Comparison of ENCODE assay signal across 3 cellular contexts in the genomic region with DNA sequence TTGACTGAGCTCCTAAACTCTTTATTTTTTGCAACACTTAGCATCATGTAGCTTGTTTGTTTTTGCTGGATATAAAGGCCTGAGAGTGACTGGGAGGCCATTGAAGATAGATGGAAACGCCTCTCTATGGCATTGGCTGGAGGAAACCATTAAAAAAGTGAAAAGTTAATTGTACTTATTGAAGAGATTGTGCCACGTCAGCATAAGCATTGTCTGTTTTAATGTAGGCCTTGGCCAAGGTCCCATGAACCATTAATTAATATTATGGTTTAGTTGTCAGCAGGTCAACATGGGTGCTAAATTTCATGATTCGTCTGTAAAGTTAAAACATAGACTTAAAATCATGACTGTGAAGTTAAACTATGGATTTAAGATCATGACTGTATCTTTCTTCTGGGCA.
TF ChIP-seq lines count a peak whose summit lies in the region.

No MANE protein-coding gene starts in this region.

TF ChIP-seq in HepG2, 621 proteins besides CTCF, POLR2A, EP300 and RAD21:
- TF ChIP-seq KLF15 (CRISPR knock-in tag; IDR thresholded peaks at IDR 0.05; ENCODE audit: borderline replicate concordance) (no peak), MAFK (conservative IDR thresholded peaks at IDR 0.05 in 1 of 2, IDR thresholded peaks at IDR 0.05 in 1 of 2; ENCODE audit: low read length in 2 of 2) (peak; percentile 79 to 92), MAFF (IDR thresholded peaks at IDR 0.05; ENCODE audit: low read depth, low read length) (peak; percentile 87)

TF ChIP-seq in HEK293T, 16 proteins besides CTCF, POLR2A, EP300 and RAD21:
- TF ChIP-seq, protein P1, sequence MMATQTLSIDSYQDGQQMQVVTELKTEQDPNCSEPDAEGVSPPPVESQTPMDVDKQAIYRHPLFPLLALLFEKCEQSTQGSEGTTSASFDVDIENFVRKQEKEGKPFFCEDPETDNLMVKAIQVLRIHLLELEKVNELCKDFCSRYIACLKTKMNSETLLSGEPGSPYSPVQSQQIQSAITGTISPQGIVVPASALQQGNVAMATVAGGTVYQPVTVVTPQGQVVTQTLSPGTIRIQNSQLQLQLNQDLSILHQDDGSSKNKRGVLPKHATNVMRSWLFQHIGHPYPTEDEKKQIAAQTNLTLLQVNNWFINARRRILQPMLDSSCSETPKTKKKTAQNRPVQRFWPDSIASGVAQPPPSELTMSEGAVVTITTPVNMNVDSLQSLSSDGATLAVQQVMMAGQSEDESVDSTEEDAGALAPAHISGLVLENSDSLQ (IDR thresholded peaks at IDR 0.05) = 0 out of 2 replicates have a peak, but pooled peaks have one; percentile 22
- no peak for TF ChIP-seq FOXA1 (IDR thresholded peaks at IDR 0.05)
TF ChIP-seq in HEK293T: peak in this region for 1.

TF ChIP-seq in H1, 55 proteins besides CTCF, POLR2A, EP300 and RAD21:
- TF ChIP-seq, protein P2, sequence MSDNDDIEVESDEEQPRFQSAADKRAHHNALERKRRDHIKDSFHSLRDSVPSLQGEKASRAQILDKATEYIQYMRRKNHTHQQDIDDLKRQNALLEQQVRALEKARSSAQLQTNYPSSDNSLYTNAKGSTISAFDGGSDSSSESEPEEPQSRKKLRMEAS (IDR thresholded peaks at IDR 0.05) = no peak
- TF ChIP-seq, protein P3, sequence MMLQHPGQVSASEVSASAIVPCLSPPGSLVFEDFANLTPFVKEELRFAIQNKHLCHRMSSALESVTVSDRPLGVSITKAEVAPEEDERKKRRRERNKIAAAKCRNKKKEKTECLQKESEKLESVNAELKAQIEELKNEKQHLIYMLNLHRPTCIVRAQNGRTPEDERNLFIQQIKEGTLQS (IDR thresholded peaks at IDR 0.05; ENCODE audit: insufficient read depth, low read depth, low read length) = no peak
- 0 out of 2 replicates have a peak, but pooled peaks have one; percentile 18 for TF ChIP-seq MAFK (IDR thresholded peaks at IDR 0.05; ENCODE audit: low read depth, low read length)
